In the genomic region with DNA sequence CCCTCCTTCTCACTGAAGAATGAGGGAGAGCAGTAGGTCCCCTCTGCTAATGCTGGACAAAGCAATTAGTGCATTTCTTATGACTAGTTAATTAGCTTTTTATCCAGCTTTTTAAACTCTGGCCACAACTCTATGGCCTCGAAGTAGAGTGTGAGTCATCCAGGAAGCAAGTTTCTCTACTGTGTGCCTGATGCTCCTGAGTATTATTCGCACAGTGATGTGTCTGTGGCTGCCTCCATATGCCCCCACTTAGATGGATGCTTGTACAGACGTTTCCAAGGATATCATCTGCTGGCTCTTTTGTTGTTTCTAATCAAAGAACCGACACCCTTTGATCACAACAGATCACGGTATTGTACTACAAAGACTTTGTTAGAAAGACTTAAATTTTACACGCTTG, we compare ENCODE assay signal across 14 cellular contexts. TPM values are rescaled to one million over a fixed set of nuclear protein-coding genes. Genes with fewer than 3 reads are reported as not detected.
A peak's percentile ranks its signal among the peaks of the same experiment; 100 is the strongest.
DNase-seq lines count a peak whose midpoint lies in the region; ATAC-seq and TF ChIP-seq lines count a peak whose summit lies in the region.
"Had no signal": no experiment of that assay in that cellular context is flagged by ENCODE, and none has a peak within 500 bp of the region (broad histone marks: within the 10 kb centered on the region; RNA-seq: fewer than 3 reads in every experiment).

No MANE protein-coding gene starts in this region.

- TF ChIP-seq CTCF in glutamatergic neuron (IDR thresholded peaks at IDR 0.05; ENCODE audit: partially characterized antibody, unreplicated experiment): no peak

- no peaks in the 10 kb centered on the region for H3K27me3 Mint-ChIP-seq in glutamatergic neuron (ENCODE audit: unreplicated experiment)

- H3K4me1 Mint-ChIP-seq in glutamatergic neuron (ENCODE audit: low read depth, unreplicated experiment): peaks cover 42% of the 10 kb centered on the region

- no peak for ATAC-seq in GM18867 (IDR thresholded peaks at IDR 0.05; ENCODE audit: unreplicated experiment)
- ATAC-seq in HG03095 (IDR thresholded peaks at IDR 0.05; ENCODE audit: unreplicated experiment): no peak

- peak overlapping the region; percentile 21 for H3K4me3 Mint-ChIP-seq in glutamatergic neuron (ENCODE audit: unreplicated experiment)
- H3K4me3 Mint-ChIP-seq: H9 had no signal

- H3K36me3 Mint-ChIP-seq in glutamatergic neuron (ENCODE audit: unreplicated experiment): no peaks in the 10 kb centered on the region

- H3K27ac Mint-ChIP-seq in glutamatergic neuron (ENCODE audit: unreplicated experiment): peak overlapping the region; percentile 46

- in situ Hi-C loops in G401 (cut with HindIII; ENCODE audit: low sequenced_read_pairs): no loop called here
- in situ Hi-C loops in SK-MEL-5 (cut with HindIII; ENCODE audit: low pct_unique_long_range_greater_than_20kb, low sequenced_read_pairs): no loop called here

- H3K9me3 Mint-ChIP-seq in glutamatergic neuron (ENCODE audit: unreplicated experiment): peaks cover 4% of the 10 kb centered on the region
- H3K9me3 Mint-ChIP-seq: H9 had no signal

- DNase-seq in Ammon's horn (ENCODE audit: low spot score) (peak; percentile 28), G401 (ENCODE audit: low spot score) (peak; percentile 50), SK-MEL-5 (ENCODE audit: low read depth, low spot score) (peak; percentile 75), glutamatergic neuron (no peak), NK-92 (lab: John Stamatoyannopoulos, UW; ENCODE audit: unreplicated experiment) (no peak)
- no peak for DNase-seq in stimulated activated CD4-positive, alpha-beta T cell treated with anti-CD3 and anti-CD28 coated beads, Interleukin-2, amount 100 ng/mL, for 48 hours
- DNase-seq: cerebellar nuclear complex; H9; IMR-90; kidney glomerular epithelial cell; stimulated activated CD4-positive, alpha-beta T cell treated with anti-CD3 and anti-CD28 coated beads, Interleukin-12 subunit alpha, Interleukin-12 subunit beta, amount 100 ng/mL, for 4 hours; stimulated activated CD8-positive, alpha-beta memory T cell treated with anti-CD3 and anti-CD28 coated beads, Interleukin-4, amount 100 ng/mL, for 48 hours had no signal

RNA-seq across cellular contexts. Expression of a gene that starts 12.9 kb away (rescaled TPM):
- total RNA-seq in G401 (2014; rRNA removed; shearing (Covaris generic)): not detected in 2 replicates
- total RNA-seq in SK-MEL-5 (2014; rRNA removed; shearing (Covaris generic)): 39.5 and 40.5 TPM in 2 replicates
- 36.7 and 41.7 TPM in 2 replicates for polyA plus RNA-seq in SK-MEL-5 (2015; cell fraction: cytosol; rRNA removed)
- 41.4 and 48.4 TPM in 2 replicates for polyA plus RNA-seq in SK-MEL-5 (2015; cell fraction: nucleus; rRNA removed)
- 63.2 TPM for total RNA-seq in glutamatergic neuron (ENCODE audit: unreplicated experiment)
- total RNA-seq: IMR-90 had no signal
- polyA plus RNA-seq: IMR-90 had no signal

Comparison
In these comparisons a context has a peak if more than half of its experiments do, and no peak if none do; other contexts are left out.
1. DNase-seq: peak in Ammon's horn (single experiment), G401 (single experiment) and SK-MEL-5 (single experiment); none in glutamatergic neuron (single experiment), NK-92 (single experiment) and stimulated activated CD4-positive, alpha-beta T cell treated with anti-CD3 and anti-CD28 coated beads, Interleukin-2, amount 100 ng/mL, for 48 hours (0 of 2).
2. RNA of a gene that starts 12.9 kb away (total RNA-seq): 63.2 TPM in glutamatergic neuron (single experiment) and 39.5 to 40.5 TPM in SK-MEL-5; not detected in G401; every median in the first group is over 10 times any median in the second.